ENCODE assay signal across 8 cellular contexts in genomic region chr2:177243073-177243472, GRCh38. TPM values are rescaled to one million over a fixed set of nuclear protein-coding genes. Genes with fewer than 3 reads are reported as not detected.
A peak's percentile ranks its signal among the peaks of the same experiment; 100 is the strongest.
DNase-seq lines count a peak whose midpoint lies in the region; TF ChIP-seq lines count a peak whose summit lies in the region.

No MANE protein-coding gene starts in this region.

- 70 to 82% methylated on average over 3 of the region's 3 CpGs for WGBS in esophagus, 2 donors

- H3K9me3 ChIP-seq in BLaER1 treated with 17β-estradiol and CSF1 and Interleukin-3, amounts not matched to agents 10 nM and 100 nM (replicated peaks in 1 of 11), result no peaks in the 10 kb centered on the region; a peak in 1 of 22 replicates
- H3K9me3 ChIP-seq in SJCRH30 (replicated peaks) (no peaks in the 10 kb centered on the region), esophagus (ENCODE audit: control insufficient read depth in 2 of 2, insufficient read depth in 1 of 2, low read depth in 1 of 2, low read length in 1 of 2) (no peaks in the 10 kb centered on the region)

- no peaks in the 10 kb centered on the region for H3K9me3 Mint-ChIP-seq in progenitor cell of endocrine pancreas (ENCODE audit: low read depth)

- DNase-seq in SJCRH30, result no peak
- no peak for DNase-seq in progenitor cell of endocrine pancreas (ENCODE audit: low spot score, unreplicated experiment)
- DNase-seq in RKO (ENCODE audit: low spot score), result no peak
- no peak for DNase-seq in NCI-H1417 (lab: John Stamatoyannopoulos, UW)
- no peak for DNase-seq in NCI-H69 (lab: John Stamatoyannopoulos, UW)
- no peak for DNase-seq in RPMI8226

- peak overlapping the region in 4 of 11 experiments; percentile 25 to 76 (median 58); a peak in 8 of 22 replicates for H3K9ac ChIP-seq in BLaER1 treated with 17β-estradiol and CSF1 and Interleukin-3, amounts not matched to agents 10 nM and 100 nM

- H3K4me3 Mint-ChIP-seq in progenitor cell of endocrine pancreas (ENCODE audit: low read depth), result no peak overlapping the region

- peaks cover 36 to 84% (median 56%) of the 10 kb centered on the region in 11 experiments; a peak in 20 of 22 replicates for H3K36me3 ChIP-seq in BLaER1 treated with 17β-estradiol and CSF1 and Interleukin-3, amounts not matched to agents 10 nM and 100 nM
- H3K36me3 ChIP-seq in SJCRH30 (no peaks in the 10 kb centered on the region; the same call in 1 of the 2 replicates), esophagus (ENCODE audit: control insufficient read depth in 2 of 2, insufficient read depth in 2 of 2, low read length in 1 of 2) (no peaks in the 10 kb centered on the region)

- H3K4me3 ChIP-seq in BLaER1 treated with 17β-estradiol and CSF1 and Interleukin-3, amounts not matched to agents 10 nM and 100 nM, result 0 out of 20 replicates have a peak overlapping the region, but pooled peaks of 1 of the 10 experiments have one; percentile 16
- H3K4me3 ChIP-seq in SJCRH30 (no peak overlapping the region), esophagus (ENCODE audit: low read depth in 1 of 2, low read length in 2 of 2) (no peak overlapping the region)

- peaks cover 6% of the 10 kb centered on the region for H3K36me3 Mint-ChIP-seq in progenitor cell of endocrine pancreas (ENCODE audit: insufficient read depth)

- H3K4me2 ChIP-seq in BLaER1 treated with 17β-estradiol and CSF1 and Interleukin-3, amounts not matched to agents 10 nM and 100 nM, result peak overlapping the region; percentile 8 to 95 (median 60); a peak in 18 of 22 replicates

- H4K20me1 ChIP-seq in BLaER1 treated with 17β-estradiol and CSF1 and Interleukin-3, amounts not matched to agents 10 nM and 100 nM, result peaks cover 79 to 100% (median 100%) of the 10 kb centered on the region in 11 experiments

- no peaks in the 10 kb centered on the region for H3K27me3 Mint-ChIP-seq in progenitor cell of endocrine pancreas

- peaks cover 38% of the 10 kb centered on the region for H3K4me1 Mint-ChIP-seq in progenitor cell of endocrine pancreas (ENCODE audit: low read depth)

- no peaks in the 10 kb centered on the region for H3K27me3 ChIP-seq in BLaER1 treated with 17β-estradiol and CSF1 and Interleukin-3, amounts not matched to agents 10 nM and 100 nM
- H3K27me3 ChIP-seq in SJCRH30 (no peaks in the 10 kb centered on the region), esophagus (ENCODE audit: control insufficient read depth in 1 of 2, insufficient read depth in 2 of 2, low read length in 2 of 2) (no peaks in the 10 kb centered on the region)

- peak overlapping the region; percentile 87 for H3K27ac Mint-ChIP-seq in progenitor cell of endocrine pancreas

- TF ChIP-seq CTCF in progenitor cell of endocrine pancreas (IDR thresholded peaks at IDR 0.05; ENCODE audit: unreplicated experiment), result no peak

- peak overlapping the region in 6 of 11 experiments; percentile 6 to 88 (median 68); a peak in 8 of 22 replicates for H3K27ac ChIP-seq in BLaER1 treated with 17β-estradiol and CSF1 and Interleukin-3, amounts not matched to agents 10 nM and 100 nM
- H3K27ac ChIP-seq in SJCRH30 (peak overlapping the region; percentile 74), esophagus (ENCODE audit: low read depth in 2 of 2, low read length in 1 of 2) (peak overlapping the region; percentile 83 to 95)

- peaks cover 45 to 97% (median 72%) of the 10 kb centered on the region in 10 experiments for H3K4me1 ChIP-seq in BLaER1 treated with 17β-estradiol and CSF1 and Interleukin-3, amounts not matched to agents 10 nM and 100 nM
- peaks cover 45% of the 10 kb centered on the region for H3K4me1 ChIP-seq in SJCRH30
- peaks cover 12 to 19% of the 10 kb centered on the region in 2 donors for H3K4me1 ChIP-seq in esophagus (ENCODE audit: control insufficient read depth in 2 of 2, insufficient read depth in 2 of 2, low read length in 1 of 2)

RNA-seq across cellular contexts. Expression of gene NFE2L2, which starts 21.5 kb away (rescaled TPM):
- 40.2 and 47.7 TPM in 2 replicates for total RNA-seq in SJCRH30 (2014; rRNA removed; shearing (Covaris generic))
- polyA plus RNA-seq in esophagus, result 100 to 1,000 TPM in 1 of 2 donors, 10 to 100 TPM in 1; 91.9 to 155 TPM
- 58.7 and 59.1 TPM in 2 replicates for total RNA-seq in progenitor cell of endocrine pancreas

RNA-seq across cellular contexts. Expression of gene HNRNPA3, which starts 30.5 kb away (rescaled TPM):
- 148 and 159 TPM in 2 replicates for total RNA-seq in SJCRH30 (2014; rRNA removed; shearing (Covaris generic))
- polyA plus RNA-seq in esophagus, result 100 to 1,000 TPM; 202 to 240 TPM
- total RNA-seq in progenitor cell of endocrine pancreas, result 334 and 339 TPM in 2 replicates
